Comparison of ENCODE assay signal across 2 cellular contexts in the genomic region with DNA sequence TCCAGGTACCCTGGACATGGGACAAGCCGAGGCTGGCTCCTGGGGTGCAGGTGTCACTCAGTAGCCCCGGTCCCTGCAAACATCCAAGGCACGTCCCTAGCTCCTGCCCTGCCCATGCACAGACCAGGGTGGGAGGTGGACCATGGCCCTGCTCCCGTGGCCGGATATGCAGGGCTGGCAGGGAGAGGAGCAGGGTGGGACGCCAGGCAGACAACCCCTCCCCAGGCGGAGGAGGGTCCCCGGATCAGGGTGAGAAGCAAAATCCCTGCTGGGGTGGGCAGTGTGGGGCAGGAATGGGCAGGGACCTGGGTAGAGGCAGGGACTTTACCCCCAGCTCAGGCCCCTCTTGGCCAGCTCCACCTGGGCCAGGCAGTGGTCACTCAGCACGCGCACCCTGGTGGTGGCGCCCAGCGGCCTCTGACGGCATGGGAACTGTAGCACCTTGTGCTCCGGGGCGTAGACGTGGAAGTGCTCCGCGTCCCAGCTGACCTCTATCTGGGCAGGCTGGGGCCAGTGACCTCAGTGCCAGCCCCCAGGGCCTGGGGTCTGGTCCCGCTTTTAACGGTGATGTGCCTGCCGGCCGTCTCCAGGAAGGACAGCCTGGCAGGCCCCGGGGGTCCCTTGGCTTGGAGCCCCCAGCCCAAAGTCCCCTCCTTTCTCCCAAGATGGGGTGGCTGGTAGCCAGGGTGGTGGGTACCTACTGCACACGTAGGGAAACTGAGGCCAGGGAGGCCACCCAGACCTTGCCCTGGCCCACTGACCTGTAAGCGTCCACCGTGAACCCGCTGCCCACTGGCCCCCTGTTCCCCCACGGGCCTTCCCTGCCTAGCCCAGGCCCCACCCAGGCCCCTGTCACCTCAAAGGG.
TF ChIP-seq lines count a peak whose summit lies in the region.

No MANE protein-coding gene starts in this region.

TF ChIP-seq in K562, 482 proteins besides CTCF, POLR2A, EP300 and RAD21 (continued from another document):
- TF ChIP-seq, protein P1, sequence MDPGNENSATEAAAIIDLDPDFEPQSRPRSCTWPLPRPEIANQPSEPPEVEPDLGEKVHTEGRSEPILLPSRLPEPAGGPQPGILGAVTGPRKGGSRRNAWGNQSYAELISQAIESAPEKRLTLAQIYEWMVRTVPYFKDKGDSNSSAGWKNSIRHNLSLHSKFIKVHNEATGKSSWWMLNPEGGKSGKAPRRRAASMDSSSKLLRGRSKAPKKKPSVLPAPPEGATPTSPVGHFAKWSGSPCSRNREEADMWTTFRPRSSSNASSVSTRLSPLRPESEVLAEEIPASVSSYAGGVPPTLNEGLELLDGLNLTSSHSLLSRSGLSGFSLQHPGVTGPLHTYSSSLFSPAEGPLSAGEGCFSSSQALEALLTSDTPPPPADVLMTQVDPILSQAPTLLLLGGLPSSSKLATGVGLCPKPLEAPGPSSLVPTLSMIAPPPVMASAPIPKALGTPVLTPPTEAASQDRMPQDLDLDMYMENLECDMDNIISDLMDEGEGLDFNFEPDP (CRISPR knock-in tag; IDR thresholded peaks at IDR 0.05): no peak
- TF ChIP-seq, protein P2, sequence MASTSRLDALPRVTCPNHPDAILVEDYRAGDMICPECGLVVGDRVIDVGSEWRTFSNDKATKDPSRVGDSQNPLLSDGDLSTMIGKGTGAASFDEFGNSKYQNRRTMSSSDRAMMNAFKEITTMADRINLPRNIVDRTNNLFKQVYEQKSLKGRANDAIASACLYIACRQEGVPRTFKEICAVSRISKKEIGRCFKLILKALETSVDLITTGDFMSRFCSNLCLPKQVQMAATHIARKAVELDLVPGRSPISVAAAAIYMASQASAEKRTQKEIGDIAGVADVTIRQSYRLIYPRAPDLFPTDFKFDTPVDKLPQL (IDR thresholded peaks at IDR 0.05; ENCODE audit: extremely low read depth, insufficient read length): no peak
- no peak for TF ChIP-seq ZNF830 (CRISPR knock-in tag; IDR thresholded peaks at IDR 0.05)

TF ChIP-seq in HepG2, 621 proteins besides CTCF, POLR2A, EP300 and RAD21 (continued from another document and continues in another):
- TF ChIP-seq, protein P3, sequence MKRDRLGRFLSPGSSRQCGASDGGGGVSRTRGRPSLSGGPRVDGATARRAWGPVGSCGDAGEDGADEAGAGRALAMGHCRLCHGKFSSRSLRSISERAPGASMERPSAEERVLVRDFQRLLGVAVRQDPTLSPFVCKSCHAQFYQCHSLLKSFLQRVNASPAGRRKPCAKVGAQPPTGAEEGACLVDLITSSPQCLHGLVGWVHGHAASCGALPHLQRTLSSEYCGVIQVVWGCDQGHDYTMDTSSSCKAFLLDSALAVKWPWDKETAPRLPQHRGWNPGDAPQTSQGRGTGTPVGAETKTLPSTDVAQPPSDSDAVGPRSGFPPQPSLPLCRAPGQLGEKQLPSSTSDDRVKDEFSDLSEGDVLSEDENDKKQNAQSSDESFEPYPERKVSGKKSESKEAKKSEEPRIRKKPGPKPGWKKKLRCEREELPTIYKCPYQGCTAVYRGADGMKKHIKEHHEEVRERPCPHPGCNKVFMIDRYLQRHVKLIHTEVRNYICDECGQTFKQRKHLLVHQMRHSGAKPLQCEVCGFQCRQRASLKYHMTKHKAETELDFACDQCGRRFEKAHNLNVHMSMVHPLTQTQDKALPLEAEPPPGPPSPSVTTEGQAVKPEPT (CRISPR knock-in tag; IDR thresholded peaks at IDR 0.05; ENCODE audit: low read depth): no peak
- no peak for TF ChIP-seq MXD4 (CRISPR knock-in tag; IDR thresholded peaks at IDR 0.05)
- TF ChIP-seq, protein P4, sequence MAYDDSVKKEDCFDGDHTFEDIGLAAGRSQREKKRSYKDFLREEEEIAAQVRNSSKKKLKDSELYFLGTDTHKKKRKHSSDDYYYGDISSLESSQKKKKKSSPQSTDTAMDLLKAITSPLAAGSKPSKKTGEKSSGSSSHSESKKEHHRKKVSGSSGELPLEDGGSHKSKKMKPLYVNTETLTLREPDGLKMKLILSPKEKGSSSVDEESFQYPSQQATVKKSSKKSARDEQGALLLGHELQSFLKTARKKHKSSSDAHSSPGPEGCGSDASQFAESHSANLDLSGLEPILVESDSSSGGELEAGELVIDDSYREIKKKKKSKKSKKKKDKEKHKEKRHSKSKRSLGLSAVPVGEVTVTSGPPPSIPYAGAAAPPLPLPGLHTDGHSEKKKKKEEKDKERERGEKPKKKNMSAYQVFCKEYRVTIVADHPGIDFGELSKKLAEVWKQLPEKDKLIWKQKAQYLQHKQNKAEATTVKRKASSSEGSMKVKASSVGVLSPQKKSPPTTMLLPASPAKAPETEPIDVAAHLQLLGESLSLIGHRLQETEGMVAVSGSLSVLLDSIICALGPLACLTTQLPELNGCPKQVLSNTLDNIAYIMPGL (CRISPR knock-in tag; IDR thresholded peaks at IDR 0.05; ENCODE audit: borderline replicate concordance in 1 of 2, low read depth in 1 of 2): 0 out of 4 replicates have a peak, but pooled peaks have one; percentile 44 to 51
- TF ChIP-seq STAG1 (CRISPR knock-in tag; IDR thresholded peaks at IDR 0.05): peak; percentile 58
- TF ChIP-seq, protein P5, sequence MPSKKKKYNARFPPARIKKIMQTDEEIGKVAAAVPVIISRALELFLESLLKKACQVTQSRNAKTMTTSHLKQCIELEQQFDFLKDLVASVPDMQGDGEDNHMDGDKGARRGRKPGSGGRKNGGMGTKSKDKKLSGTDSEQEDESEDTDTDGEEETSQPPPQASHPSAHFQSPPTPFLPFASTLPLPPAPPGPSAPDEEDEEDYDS (CRISPR knock-in tag; IDR thresholded peaks at IDR 0.05): no peak
- TF ChIP-seq, protein P6, sequence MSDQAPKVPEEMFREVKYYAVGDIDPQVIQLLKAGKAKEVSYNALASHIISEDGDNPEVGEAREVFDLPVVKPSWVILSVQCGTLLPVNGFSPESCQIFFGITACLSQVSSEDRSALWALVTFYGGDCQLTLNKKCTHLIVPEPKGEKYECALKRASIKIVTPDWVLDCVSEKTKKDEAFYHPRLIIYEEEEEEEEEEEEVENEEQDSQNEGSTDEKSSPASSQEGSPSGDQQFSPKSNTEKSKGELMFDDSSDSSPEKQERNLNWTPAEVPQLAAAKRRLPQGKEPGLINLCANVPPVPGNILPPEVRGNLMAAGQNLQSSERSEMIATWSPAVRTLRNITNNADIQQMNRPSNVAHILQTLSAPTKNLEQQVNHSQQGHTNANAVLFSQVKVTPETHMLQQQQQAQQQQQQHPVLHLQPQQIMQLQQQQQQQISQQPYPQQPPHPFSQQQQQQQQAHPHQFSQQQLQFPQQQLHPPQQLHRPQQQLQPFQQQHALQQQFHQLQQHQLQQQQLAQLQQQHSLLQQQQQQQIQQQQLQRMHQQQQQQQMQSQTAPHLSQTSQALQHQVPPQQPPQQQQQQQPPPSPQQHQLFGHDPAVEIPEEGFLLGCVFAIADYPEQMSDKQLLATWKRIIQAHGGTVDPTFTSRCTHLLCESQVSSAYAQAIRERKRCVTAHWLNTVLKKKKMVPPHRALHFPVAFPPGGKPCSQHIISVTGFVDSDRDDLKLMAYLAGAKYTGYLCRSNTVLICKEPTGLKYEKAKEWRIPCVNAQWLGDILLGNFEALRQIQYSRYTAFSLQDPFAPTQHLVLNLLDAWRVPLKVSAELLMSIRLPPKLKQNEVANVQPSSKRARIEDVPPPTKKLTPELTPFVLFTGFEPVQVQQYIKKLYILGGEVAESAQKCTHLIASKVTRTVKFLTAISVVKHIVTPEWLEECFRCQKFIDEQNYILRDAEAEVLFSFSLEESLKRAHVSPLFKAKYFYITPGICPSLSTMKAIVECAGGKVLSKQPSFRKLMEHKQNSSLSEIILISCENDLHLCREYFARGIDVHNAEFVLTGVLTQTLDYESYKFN (CRISPR knock-in tag; conservative IDR thresholded peaks at IDR 0.05): peak; percentile 43; the same call in 1 of the 2 replicates
- TF ChIP-seq, protein P7, sequence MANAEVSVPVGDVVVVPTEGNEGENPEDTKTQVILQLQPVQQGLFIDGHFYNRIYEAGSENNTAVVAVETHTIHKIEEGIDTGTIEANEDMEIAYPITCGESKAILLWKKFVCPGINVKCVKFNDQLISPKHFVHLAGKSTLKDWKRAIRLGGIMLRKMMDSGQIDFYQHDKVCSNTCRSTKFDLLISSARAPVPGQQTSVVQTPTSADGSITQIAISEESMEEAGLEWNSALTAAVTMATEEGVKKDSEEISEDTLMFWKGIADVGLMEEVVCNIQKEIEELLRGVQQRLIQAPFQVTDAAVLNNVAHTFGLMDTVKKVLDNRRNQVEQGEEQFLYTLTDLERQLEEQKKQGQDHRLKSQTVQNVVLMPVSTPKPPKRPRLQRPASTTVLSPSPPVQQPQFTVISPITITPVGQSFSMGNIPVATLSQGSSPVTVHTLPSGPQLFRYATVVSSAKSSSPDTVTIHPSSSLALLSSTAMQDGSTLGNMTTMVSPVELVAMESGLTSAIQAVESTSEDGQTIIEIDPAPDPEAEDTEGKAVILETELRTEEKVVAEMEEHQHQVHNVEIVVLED (CRISPR knock-in tag; IDR thresholded peaks at IDR 0.05; ENCODE audit: borderline replicate concordance): no peak
- TF ChIP-seq, protein P8, sequence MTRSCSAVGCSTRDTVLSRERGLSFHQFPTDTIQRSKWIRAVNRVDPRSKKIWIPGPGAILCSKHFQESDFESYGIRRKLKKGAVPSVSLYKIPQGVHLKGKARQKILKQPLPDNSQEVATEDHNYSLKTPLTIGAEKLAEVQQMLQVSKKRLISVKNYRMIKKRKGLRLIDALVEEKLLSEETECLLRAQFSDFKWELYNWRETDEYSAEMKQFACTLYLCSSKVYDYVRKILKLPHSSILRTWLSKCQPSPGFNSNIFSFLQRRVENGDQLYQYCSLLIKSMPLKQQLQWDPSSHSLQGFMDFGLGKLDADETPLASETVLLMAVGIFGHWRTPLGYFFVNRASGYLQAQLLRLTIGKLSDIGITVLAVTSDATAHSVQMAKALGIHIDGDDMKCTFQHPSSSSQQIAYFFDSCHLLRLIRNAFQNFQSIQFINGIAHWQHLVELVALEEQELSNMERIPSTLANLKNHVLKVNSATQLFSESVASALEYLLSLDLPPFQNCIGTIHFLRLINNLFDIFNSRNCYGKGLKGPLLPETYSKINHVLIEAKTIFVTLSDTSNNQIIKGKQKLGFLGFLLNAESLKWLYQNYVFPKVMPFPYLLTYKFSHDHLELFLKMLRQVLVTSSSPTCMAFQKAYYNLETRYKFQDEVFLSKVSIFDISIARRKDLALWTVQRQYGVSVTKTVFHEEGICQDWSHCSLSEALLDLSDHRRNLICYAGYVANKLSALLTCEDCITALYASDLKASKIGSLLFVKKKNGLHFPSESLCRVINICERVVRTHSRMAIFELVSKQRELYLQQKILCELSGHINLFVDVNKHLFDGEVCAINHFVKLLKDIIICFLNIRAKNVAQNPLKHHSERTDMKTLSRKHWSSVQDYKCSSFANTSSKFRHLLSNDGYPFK (CRISPR knock-in tag; IDR thresholded peaks at IDR 0.05; ENCODE audit: borderline replicate concordance): no peak
- TF ChIP-seq DNMT1 (CRISPR knock-in tag; IDR thresholded peaks at IDR 0.05): no peak
- no peak for TF ChIP-seq NFE2L2 (IDR thresholded peaks at IDR 0.05; ENCODE audit: low read length)
- peak; percentile 54; the same call in 1 of the 2 replicates for TF ChIP-seq SALL1 (CRISPR knock-in tag; IDR thresholded peaks at IDR 0.05)
- TF ChIP-seq MYC (CRISPR knock-in tag; IDR thresholded peaks at IDR 0.05; ENCODE audit: borderline replicate concordance): peak; percentile 65; the same call in 1 of the 2 replicates
- no peak for TF ChIP-seq MBNL3 (CRISPR knock-in tag; conservative IDR thresholded peaks at IDR 0.05)
- no peak for TF ChIP-seq ZNF747 (CRISPR knock-in tag; IDR thresholded peaks at IDR 0.05; ENCODE audit: borderline replicate concordance)
- no peak for TF ChIP-seq SPEN (CRISPR knock-in tag; IDR thresholded peaks at IDR 0.05; ENCODE audit: low read depth)
- TF ChIP-seq, protein P9, sequence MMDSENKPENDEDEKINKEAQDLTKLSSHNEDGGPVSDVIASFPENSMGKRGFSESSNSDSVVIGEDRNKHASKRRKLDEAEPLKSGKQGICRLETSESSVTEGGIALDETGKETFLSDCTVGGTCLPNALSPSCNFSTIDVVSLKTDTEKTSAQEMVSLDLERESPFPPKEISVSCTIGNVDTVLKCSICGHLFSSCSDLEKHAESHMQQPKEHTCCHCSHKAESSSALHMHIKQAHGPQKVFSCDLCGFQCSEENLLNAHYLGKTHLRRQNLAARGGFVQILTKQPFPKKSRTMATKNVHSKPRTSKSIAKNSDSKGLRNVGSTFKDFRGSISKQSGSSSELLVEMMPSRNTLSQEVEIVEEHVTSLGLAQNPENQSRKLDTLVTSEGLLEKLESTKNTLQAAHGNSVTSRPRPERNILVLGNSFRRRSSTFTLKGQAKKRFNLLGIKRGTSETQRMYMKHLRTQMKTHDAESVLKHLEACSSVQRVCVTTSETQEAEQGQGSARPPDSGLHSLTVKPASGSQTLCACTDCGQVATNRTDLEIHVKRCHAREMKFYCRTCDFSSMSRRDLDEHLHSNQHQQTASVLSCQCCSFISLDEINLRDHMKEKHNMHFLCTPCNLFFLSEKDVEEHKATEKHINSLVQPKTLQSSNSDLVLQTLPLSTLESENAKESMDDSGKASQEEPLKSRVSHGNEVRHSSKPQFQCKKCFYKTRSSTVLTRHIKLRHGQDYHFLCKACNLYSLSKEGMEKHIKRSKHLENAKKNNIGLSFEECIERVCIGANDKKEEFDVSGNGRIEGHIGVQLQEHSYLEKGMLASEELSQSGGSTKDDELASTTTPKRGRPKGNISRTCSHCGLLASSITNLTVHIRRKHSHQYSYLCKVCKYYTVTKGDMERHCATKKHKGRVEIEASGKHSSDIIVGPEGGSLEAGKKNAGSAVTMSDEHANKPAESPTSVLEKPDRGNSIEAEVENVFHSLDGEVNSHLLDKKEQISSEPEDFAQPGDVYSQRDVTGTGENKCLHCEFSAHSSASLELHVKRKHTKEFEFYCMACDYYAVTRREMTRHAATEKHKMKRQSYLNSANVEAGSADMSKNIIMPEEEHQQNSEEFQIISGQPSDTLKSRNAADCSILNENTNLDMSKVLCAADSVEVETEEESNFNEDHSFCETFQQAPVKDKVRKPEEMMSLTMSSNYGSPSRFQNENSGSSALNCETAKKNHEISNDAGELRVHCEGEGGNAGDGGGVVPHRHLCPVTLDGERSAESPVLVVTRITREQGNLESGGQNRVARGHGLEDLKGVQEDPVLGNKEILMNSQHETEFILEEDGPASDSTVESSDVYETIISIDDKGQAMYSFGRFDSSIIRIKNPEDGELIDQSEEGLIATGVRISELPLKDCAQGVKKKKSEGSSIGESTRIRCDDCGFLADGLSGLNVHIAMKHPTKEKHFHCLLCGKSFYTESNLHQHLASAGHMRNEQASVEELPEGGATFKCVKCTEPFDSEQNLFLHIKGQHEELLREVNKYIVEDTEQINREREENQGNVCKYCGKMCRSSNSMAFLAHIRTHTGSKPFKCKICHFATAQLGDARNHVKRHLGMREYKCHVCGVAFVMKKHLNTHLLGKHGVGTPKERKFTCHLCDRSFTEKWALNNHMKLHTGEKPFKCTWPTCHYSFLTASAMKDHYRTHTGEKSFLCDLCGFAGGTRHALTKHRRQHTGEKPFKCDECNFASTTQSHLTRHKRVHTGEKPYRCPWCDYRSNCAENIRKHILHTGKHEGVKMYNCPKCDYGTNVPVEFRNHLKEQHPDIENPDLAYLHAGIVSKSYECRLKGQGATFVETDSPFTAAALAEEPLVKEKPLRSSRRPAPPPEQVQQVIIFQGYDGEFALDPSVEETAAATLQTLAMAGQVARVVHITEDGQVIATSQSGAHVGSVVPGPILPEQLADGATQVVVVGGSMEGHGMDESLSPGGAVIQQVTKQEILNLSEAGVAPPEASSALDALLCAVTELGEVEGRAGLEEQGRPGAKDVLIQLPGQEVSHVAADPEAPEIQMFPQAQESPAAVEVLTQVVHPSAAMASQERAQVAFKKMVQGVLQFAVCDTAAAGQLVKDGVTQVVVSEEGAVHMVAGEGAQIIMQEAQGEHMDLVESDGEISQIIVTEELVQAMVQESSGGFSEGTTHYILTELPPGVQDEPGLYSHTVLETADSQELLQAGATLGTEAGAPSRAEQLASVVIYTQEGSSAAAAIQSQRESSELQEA (CRISPR knock-in tag; IDR thresholded peaks at IDR 0.05; ENCODE audit: not compliant biosample characterization): no peak
- 0 out of 2 replicates have a peak, but pooled peaks have one; percentile 11 for TF ChIP-seq ZFP90 (CRISPR knock-in tag; IDR thresholded peaks at IDR 0.05; ENCODE audit: borderline replicate concordance)
- TF ChIP-seq ZNF543 (CRISPR knock-in tag; IDR thresholded peaks at IDR 0.05): no peak
- TF ChIP-seq GATA4 (IDR thresholded peaks at IDR 0.05; ENCODE audit: borderline replicate concordance, low read depth): no peak
- TF ChIP-seq YEATS2 (CRISPR knock-in tag; IDR thresholded peaks at IDR 0.05; ENCODE audit: borderline replicate concordance): no peak
- TF ChIP-seq ELF3 (CRISPR knock-in tag; IDR thresholded peaks at IDR 0.05): no peak
- no peak for TF ChIP-seq ZFYVE20 (CRISPR knock-in tag; IDR thresholded peaks at IDR 0.05; ENCODE audit: borderline replicate concordance, low read depth)
